Comparison of ENCODE assay signal across 1 cellular context in the genomic region with DNA sequence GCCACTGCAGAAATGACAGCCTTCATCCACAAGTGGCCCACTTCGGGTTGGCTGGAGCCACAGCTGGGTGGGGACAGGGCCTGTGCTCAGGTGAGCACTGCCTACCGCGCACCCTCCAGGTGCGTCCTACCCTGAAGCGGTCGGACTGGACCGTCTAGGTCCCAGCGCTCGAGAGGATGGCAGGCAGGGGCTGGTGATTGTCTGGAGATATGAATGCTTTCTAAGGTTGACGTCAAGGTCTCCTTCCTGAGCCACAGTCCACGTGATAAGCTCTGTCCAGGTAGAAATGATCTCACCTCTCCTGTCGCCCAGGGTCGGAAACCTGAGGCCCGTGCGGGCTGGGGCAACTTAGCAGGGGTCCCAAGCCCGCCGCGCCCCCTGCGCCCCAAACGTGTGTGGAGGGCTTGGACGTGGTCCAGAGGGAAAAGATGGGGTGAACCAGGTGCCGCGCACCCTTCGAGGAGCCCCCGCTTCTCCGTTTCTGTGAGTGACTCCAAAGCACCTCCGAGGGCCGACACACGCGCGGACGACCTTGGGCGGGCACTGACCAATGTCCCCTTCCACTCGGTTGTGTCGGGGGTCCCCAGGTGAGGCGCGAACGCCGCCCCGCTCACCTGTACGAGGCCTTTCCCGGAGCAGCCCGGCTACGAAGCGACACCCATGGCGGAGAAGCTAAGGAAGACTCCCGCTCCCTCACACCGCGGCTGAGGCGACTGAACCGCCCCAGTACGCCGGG.
TF ChIP-seq lines count a peak whose summit lies in the region.

No MANE protein-coding gene starts in this region.

TF ChIP-seq in HEK293, 187 proteins besides CTCF, POLR2A, EP300 and RAD21 (continued from another document and continues in another):
- TF ChIP-seq, protein P1, sequence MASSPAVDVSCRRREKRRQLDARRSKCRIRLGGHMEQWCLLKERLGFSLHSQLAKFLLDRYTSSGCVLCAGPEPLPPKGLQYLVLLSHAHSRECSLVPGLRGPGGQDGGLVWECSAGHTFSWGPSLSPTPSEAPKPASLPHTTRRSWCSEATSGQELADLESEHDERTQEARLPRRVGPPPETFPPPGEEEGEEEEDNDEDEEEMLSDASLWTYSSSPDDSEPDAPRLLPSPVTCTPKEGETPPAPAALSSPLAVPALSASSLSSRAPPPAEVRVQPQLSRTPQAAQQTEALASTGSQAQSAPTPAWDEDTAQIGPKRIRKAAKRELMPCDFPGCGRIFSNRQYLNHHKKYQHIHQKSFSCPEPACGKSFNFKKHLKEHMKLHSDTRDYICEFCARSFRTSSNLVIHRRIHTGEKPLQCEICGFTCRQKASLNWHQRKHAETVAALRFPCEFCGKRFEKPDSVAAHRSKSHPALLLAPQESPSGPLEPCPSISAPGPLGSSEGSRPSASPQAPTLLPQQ (tag by site-specific recombination; IDR thresholded peaks at IDR 0.05), result peak; percentile 43
- TF ChIP-seq ZNF366 (tag by site-specific recombination; conservative IDR thresholded peaks at IDR 0.05) (peak; percentile 13; the same call in 1 of the 2 replicates), ZNF214 (tag by site-specific recombination; IDR thresholded peaks at IDR 0.05; ENCODE audit: borderline replicate concordance) (no peak), ZNF146 (tag by site-specific recombination; IDR thresholded peaks at IDR 0.05) (no peak), ZNF792 (tag by site-specific recombination; IDR thresholded peaks at IDR 0.05) (no peak), ZNF132 (tag by site-specific recombination; IDR thresholded peaks at IDR 0.05; ENCODE audit: borderline replicate concordance) (no peak), ZNF747 (tag by site-specific recombination; IDR thresholded peaks at IDR 0.05) (no peak), OVOL3 (tag by site-specific recombination; IDR thresholded peaks at IDR 0.05) (no peak), ZNF394 (tag by site-specific recombination; IDR thresholded peaks at IDR 0.05; ENCODE audit: borderline replicate concordance) (peak; percentile 96), ZNF610 (tag by site-specific recombination; IDR thresholded peaks at IDR 0.05; ENCODE audit: borderline replicate concordance) (peak; percentile 64; the same call in 1 of the 2 replicates), ZIC2 (tag by site-specific recombination; IDR thresholded peaks at IDR 0.05) (no peak), ZNF155 (tag by site-specific recombination; IDR thresholded peaks at IDR 0.05) (no peak), ZNF121 (tag by site-specific recombination; IDR thresholded peaks at IDR 0.05) (peak; percentile 66; the same call in 1 of the 2 replicates), ZNF2 (tag by site-specific recombination; IDR thresholded peaks at IDR 0.05) (no peak), ZNF514 (tag by site-specific recombination; IDR thresholded peaks at IDR 0.05) (no peak), ZNF530 (tag by site-specific recombination; IDR thresholded peaks at IDR 0.05; ENCODE audit: low read depth) (no peak), EGR2 (tag by site-specific recombination; IDR thresholded peaks at IDR 0.05; ENCODE audit: low read depth) (no peak), ZNF629 (tag by site-specific recombination; IDR thresholded peaks at IDR 0.05) (peak; percentile 22; the same call in 1 of the 2 replicates), MYNN (tag by site-specific recombination; IDR thresholded peaks at IDR 0.05; ENCODE audit: borderline replicate concordance) (no peak), ZFP69B (tag by site-specific recombination; IDR thresholded peaks at IDR 0.05) (no peak), ZNF600 (tag by site-specific recombination; IDR thresholded peaks at IDR 0.05) (peak; percentile 93), ZNF248 (tag by site-specific recombination; IDR thresholded peaks at IDR 0.05) (no peak), ZNF169 (tag by site-specific recombination; IDR thresholded peaks at IDR 0.05) (no peak), ZNF510 (tag by site-specific recombination; IDR thresholded peaks at IDR 0.05; ENCODE audit: insufficient replicate concordance) (no peak), BCL11A (tag by site-specific recombination; IDR thresholded peaks at IDR 0.05; ENCODE audit: low read depth) (no peak), YY1 (tag by site-specific recombination; IDR thresholded peaks at IDR 0.05) (peak; percentile 79), ZBTB7A (tag by site-specific recombination; IDR thresholded peaks at IDR 0.05; ENCODE audit: low read depth) (no peak), ZNF174 (tag by site-specific recombination; IDR thresholded peaks at IDR 0.05) (no peak), ZNF423 (tag by site-specific recombination; IDR thresholded peaks at IDR 0.05) (no peak), ZNF776 (tag by site-specific recombination; IDR thresholded peaks at IDR 0.05; ENCODE audit: borderline replicate concordance) (no peak), ZNF341 (tag by site-specific recombination; IDR thresholded peaks at IDR 0.05; ENCODE audit: low read depth) (peak; percentile 12; the same call in 1 of the 2 replicates), KLF16 (tag by site-specific recombination; IDR thresholded peaks at IDR 0.05) (peak; percentile 65; the same call in 1 of the 2 replicates), RBAK (tag by site-specific recombination; IDR thresholded peaks at IDR 0.05) (no peak), ZFP3 (tag by site-specific recombination; IDR thresholded peaks at IDR 0.05; ENCODE audit: low read depth) (no peak), ZNF354C (tag by site-specific recombination; IDR thresholded peaks at IDR 0.05; ENCODE audit: borderline replicate concordance, low read depth) (no peak), ZBTB21 (tag by site-specific recombination; IDR thresholded peaks at IDR 0.05) (no peak), ZNF175 (tag by site-specific recombination; IDR thresholded peaks at IDR 0.05) (no peak), HOXD13 (CRISPR knock-in tag; IDR thresholded peaks at IDR 0.05; ENCODE audit: borderline replicate concordance) (no peak)
- TF ChIP-seq, protein P2, sequence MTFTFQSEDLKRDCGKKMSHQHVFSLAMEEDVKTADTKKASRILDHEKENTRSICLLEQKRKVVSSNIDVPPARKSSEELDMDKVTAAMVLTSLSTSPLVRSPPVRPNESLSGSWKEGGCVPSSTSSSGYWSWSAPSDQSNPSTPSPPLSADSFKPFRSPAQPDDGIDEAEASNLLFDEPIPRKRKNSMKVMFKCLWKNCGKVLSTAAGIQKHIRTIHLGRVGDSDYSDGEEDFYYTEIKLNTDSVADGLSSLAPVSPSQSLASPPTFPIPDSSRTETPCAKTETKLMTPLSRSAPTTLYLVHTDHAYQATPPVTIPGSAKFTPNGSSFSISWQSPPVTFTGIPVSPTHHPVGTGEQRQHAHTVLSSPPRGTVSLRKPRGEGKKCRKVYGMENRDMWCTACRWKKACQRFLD (tag by site-specific recombination; IDR thresholded peaks at IDR 0.05), result no peak
- TF ChIP-seq, protein P3, sequence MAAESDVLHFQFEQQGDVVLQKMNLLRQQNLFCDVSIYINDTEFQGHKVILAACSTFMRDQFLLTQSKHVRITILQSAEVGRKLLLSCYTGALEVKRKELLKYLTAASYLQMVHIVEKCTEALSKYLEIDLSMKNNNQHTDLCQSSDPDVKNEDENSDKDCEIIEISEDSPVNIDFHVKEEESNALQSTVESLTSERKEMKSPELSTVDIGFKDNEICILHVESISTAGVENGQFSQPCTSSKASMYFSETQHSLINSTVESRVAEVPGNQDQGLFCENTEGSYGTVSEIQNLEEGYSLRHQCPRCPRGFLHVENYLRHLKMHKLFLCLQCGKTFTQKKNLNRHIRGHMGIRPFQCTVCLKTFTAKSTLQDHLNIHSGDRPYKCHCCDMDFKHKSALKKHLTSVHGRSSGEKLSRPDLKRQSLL (tag by site-specific recombination; IDR thresholded peaks at IDR 0.05), result no peak
- TF ChIP-seq, protein P4, sequence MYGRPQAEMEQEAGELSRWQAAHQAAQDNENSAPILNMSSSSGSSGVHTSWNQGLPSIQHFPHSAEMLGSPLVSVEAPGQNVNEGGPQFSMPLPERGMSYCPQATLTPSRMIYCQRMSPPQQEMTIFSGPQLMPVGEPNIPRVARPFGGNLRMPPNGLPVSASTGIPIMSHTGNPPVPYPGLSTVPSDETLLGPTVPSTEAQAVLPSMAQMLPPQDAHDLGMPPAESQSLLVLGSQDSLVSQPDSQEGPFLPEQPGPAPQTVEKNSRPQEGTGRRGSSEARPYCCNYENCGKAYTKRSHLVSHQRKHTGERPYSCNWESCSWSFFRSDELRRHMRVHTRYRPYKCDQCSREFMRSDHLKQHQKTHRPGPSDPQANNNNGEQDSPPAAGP (tag by site-specific recombination; IDR thresholded peaks at IDR 0.05), result peak; percentile 56; the same call in 1 of the 2 replicates
- TF ChIP-seq, protein P5, sequence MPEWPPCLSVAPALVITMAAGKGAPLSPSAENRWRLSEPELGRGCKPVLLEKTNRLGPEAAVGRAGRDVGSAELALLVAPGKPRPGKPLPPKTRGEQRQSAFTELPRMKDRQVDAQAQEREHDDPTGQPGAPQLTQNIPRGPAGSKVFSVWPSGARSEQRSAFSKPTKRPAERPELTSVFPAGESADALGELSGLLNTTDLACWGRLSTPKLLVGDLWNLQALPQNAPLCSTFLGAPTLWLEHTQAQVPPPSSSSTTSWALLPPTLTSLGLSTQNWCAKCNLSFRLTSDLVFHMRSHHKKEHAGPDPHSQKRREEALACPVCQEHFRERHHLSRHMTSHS (tag by site-specific recombination; IDR thresholded peaks at IDR 0.05), result no peak
- TF ChIP-seq, protein P6, sequence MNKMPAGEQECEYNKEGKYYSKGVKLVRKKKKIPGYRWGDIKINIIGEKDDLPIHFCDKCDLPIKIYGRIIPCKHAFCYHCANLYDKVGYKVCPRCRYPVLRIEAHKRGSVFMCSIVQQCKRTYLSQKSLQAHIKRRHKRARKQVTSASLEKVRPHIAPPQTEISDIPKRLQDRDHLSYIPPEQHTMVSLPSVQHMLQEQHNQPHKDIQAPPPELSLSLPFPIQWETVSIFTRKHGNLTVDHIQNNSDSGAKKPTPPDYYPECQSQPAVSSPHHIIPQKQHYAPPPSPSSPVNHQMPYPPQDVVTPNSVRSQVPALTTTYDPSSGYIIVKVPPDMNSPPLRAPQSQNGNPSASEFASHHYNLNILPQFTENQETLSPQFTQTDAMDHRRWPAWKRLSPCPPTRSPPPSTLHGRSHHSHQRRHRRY (tag by site-specific recombination; IDR thresholded peaks at IDR 0.05), result no peak
- TF ChIP-seq, protein P7, sequence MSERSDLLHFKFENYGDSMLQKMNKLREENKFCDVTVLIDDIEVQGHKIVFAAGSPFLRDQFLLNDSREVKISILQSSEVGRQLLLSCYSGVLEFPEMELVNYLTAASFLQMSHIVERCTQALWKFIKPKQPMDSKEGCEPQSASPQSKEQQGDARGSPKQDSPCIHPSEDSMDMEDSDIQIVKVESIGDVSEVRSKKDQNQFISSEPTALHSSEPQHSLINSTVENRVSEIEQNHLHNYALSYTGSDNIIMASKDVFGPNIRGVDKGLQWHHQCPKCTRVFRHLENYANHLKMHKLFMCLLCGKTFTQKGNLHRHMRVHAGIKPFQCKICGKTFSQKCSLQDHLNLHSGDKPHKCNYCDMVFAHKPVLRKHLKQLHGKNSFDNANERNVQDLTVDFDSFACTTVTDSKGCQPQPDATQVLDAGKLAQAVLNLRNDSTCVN (tag by site-specific recombination; optimal IDR thresholded peaks at IDR 0.05), result no peak
- TF ChIP-seq, protein P8, sequence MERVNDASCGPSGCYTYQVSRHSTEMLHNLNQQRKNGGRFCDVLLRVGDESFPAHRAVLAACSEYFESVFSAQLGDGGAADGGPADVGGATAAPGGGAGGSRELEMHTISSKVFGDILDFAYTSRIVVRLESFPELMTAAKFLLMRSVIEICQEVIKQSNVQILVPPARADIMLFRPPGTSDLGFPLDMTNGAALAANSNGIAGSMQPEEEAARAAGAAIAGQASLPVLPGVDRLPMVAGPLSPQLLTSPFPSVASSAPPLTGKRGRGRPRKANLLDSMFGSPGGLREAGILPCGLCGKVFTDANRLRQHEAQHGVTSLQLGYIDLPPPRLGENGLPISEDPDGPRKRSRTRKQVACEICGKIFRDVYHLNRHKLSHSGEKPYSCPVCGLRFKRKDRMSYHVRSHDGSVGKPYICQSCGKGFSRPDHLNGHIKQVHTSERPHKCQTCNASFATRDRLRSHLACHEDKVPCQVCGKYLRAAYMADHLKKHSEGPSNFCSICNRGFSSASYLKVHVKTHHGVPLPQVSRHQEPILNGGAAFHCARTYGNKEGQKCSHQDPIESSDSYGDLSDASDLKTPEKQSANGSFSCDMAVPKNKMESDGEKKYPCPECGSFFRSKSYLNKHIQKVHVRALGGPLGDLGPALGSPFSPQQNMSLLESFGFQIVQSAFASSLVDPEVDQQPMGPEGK (tag by site-specific recombination; IDR thresholded peaks at IDR 0.05), result peak; percentile 86
- TF ChIP-seq, protein P9, sequence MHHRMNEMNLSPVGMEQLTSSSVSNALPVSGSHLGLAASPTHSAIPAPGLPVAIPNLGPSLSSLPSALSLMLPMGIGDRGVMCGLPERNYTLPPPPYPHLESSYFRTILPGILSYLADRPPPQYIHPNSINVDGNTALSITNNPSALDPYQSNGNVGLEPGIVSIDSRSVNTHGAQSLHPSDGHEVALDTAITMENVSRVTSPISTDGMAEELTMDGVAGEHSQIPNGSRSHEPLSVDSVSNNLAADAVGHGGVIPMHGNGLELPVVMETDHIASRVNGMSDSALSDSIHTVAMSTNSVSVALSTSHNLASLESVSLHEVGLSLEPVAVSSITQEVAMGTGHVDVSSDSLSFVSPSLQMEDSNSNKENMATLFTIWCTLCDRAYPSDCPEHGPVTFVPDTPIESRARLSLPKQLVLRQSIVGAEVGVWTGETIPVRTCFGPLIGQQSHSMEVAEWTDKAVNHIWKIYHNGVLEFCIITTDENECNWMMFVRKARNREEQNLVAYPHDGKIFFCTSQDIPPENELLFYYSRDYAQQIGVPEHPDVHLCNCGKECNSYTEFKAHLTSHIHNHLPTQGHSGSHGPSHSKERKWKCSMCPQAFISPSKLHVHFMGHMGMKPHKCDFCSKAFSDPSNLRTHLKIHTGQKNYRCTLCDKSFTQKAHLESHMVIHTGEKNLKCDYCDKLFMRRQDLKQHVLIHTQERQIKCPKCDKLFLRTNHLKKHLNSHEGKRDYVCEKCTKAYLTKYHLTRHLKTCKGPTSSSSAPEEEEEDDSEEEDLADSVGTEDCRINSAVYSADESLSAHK (tag by site-specific recombination; IDR thresholded peaks at IDR 0.05), result peak; percentile 25; the same call in 1 of the 2 replicates
- TF ChIP-seq, protein P10, sequence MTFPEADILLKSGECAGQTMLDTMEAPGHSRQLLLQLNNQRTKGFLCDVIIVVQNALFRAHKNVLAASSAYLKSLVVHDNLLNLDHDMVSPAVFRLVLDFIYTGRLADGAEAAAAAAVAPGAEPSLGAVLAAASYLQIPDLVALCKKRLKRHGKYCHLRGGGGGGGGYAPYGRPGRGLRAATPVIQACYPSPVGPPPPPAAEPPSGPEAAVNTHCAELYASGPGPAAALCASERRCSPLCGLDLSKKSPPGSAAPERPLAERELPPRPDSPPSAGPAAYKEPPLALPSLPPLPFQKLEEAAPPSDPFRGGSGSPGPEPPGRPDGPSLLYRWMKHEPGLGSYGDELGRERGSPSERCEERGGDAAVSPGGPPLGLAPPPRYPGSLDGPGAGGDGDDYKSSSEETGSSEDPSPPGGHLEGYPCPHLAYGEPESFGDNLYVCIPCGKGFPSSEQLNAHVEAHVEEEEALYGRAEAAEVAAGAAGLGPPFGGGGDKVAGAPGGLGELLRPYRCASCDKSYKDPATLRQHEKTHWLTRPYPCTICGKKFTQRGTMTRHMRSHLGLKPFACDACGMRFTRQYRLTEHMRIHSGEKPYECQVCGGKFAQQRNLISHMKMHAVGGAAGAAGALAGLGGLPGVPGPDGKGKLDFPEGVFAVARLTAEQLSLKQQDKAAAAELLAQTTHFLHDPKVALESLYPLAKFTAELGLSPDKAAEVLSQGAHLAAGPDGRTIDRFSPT (tag by site-specific recombination; IDR thresholded peaks at IDR 0.05), result no peak
- TF ChIP-seq, protein P11, sequence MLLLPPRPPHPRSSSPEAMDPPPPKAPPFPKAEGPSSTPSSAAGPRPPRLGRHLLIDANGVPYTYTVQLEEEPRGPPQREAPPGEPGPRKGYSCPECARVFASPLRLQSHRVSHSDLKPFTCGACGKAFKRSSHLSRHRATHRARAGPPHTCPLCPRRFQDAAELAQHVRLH (tag by site-specific recombination; IDR thresholded peaks at IDR 0.05), result no peak
